In the genomic region with DNA sequence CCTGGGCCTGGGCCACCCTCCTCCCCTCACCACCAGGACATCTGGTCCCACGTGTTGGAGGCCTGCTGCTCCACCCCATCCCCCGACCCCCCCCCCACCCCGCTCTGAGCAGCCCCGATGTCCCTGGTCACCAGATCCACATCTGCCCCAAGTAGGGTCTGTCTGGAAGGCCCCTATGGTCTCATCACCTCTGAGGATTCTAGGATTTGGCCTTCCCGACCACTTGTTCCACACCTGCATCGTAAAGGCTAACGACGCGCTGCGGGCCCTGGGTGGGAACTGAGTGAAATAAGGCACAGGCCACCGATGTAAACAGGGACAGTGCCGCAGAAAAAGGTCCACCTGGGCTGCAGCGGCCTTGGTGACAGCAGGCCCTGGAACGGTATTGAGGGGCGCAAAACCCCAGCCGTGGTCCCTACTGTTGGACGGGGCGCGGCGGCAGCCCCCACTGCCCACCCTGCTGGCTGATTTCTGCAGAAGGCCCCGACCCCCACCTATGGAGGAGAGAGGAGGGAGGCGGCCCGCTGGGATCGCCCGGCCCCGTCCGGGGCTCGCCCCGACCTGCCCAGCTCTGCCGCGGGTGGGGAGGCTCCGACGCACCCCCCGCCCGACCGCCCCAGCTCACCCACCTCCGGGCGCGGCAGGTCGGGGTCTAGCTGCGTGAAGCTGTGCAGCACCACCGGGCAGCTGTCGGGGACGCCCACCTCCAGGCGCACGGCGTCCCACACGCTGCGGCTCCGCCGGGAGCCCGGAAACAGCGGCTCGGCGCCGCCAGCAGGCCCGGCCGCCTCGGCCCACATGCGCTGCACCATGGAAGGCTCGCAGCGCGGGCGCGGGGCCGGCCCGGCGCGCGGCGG, we compare ENCODE assay signal across 2 cellular contexts.
TF ChIP-seq lines count a peak whose summit lies in the region.

No MANE protein-coding gene starts in this region.

TF ChIP-seq in Ishikawa, 13 proteins besides CTCF, POLR2A, EP300 and RAD21:
- TF ChIP-seq FOXM1 (IDR thresholded peaks at IDR 0.05; ENCODE audit: borderline replicate concordance, low read depth) (no peak), ZBTB7A (IDR thresholded peaks at IDR 0.05; ENCODE audit: low read depth) (no peak), MAX (IDR thresholded peaks at IDR 0.05) (peak; percentile 18; the same call in 1 of the 2 replicates), NFIC (IDR thresholded peaks at IDR 0.05) (no peak), TCF12 (IDR thresholded peaks at IDR 0.05; ENCODE audit: low read depth) (no peak), CEBPB (IDR thresholded peaks at IDR 0.05) (no peak), YY1 (IDR thresholded peaks at IDR 0.05; ENCODE audit: low read depth) (no peak), CREB1 (IDR thresholded peaks at IDR 0.05; ENCODE audit: low read depth) (no peak), TEAD4 (IDR thresholded peaks at IDR 0.05) (no peak), USF1 (IDR thresholded peaks at IDR 0.05) (no peak), TAF1 (IDR thresholded peaks at IDR 0.05; ENCODE audit: low read depth) (peak; percentile 28; the same call in 1 of the 2 replicates)
- TF ChIP-seq, protein P1, sequence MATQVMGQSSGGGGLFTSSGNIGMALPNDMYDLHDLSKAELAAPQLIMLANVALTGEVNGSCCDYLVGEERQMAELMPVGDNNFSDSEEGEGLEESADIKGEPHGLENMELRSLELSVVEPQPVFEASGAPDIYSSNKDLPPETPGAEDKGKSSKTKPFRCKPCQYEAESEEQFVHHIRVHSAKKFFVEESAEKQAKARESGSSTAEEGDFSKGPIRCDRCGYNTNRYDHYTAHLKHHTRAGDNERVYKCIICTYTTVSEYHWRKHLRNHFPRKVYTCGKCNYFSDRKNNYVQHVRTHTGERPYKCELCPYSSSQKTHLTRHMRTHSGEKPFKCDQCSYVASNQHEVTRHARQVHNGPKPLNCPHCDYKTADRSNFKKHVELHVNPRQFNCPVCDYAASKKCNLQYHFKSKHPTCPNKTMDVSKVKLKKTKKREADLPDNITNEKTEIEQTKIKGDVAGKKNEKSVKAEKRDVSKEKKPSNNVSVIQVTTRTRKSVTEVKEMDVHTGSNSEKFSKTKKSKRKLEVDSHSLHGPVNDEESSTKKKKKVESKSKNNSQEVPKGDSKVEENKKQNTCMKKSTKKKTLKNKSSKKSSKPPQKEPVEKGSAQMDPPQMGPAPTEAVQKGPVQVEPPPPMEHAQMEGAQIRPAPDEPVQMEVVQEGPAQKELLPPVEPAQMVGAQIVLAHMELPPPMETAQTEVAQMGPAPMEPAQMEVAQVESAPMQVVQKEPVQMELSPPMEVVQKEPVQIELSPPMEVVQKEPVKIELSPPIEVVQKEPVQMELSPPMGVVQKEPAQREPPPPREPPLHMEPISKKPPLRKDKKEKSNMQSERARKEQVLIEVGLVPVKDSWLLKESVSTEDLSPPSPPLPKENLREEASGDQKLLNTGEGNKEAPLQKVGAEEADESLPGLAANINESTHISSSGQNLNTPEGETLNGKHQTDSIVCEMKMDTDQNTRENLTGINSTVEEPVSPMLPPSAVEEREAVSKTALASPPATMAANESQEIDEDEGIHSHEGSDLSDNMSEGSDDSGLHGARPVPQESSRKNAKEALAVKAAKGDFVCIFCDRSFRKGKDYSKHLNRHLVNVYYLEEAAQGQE (IDR thresholded peaks at IDR 0.05; ENCODE audit: low read depth): no peak
TF ChIP-seq in Ishikawa: peak in this region for 2.

TF ChIP-seq in K562, 482 proteins besides CTCF, POLR2A, EP300 and RAD21 (continues in another document):
- TF ChIP-seq, protein P2, sequence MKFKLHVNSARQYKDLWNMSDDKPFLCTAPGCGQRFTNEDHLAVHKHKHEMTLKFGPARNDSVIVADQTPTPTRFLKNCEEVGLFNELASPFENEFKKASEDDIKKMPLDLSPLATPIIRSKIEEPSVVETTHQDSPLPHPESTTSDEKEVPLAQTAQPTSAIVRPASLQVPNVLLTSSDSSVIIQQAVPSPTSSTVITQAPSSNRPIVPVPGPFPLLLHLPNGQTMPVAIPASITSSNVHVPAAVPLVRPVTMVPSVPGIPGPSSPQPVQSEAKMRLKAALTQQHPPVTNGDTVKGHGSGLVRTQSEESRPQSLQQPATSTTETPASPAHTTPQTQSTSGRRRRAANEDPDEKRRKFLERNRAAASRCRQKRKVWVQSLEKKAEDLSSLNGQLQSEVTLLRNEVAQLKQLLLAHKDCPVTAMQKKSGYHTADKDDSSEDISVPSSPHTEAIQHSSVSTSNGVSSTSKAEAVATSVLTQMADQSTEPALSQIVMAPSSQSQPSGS (CRISPR knock-in tag; IDR thresholded peaks at IDR 0.05): no peak
- TF ChIP-seq, protein P3, sequence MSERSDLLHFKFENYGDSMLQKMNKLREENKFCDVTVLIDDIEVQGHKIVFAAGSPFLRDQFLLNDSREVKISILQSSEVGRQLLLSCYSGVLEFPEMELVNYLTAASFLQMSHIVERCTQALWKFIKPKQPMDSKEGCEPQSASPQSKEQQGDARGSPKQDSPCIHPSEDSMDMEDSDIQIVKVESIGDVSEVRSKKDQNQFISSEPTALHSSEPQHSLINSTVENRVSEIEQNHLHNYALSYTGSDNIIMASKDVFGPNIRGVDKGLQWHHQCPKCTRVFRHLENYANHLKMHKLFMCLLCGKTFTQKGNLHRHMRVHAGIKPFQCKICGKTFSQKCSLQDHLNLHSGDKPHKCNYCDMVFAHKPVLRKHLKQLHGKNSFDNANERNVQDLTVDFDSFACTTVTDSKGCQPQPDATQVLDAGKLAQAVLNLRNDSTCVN (CRISPR knock-in tag; IDR thresholded peaks at IDR 0.05): no peak
- no peak for TF ChIP-seq ZNF347 (CRISPR knock-in tag; IDR thresholded peaks at IDR 0.05; ENCODE audit: low read depth)
- TF ChIP-seq MAZ (CRISPR knock-in tag; conservative IDR thresholded peaks at IDR 0.05 in 1 of 2, IDR thresholded peaks at IDR 0.05 in 1 of 2): peak in 1 of 2 experiments; percentile 68; a peak in 2 of 4 replicates
- 0 out of 2 replicates have a peak, but pooled peaks have one; percentile 13 for TF ChIP-seq CREB1 (IDR thresholded peaks at IDR 0.05)
- no peak for TF ChIP-seq CREB1 (CRISPR knock-in tag; IDR thresholded peaks at IDR 0.05)
- TF ChIP-seq EP400 (IDR thresholded peaks at IDR 0.05): no peak
- TF ChIP-seq HDGF (IDR thresholded peaks at IDR 0.05): no peak
- no peak for TF ChIP-seq NBN (IDR thresholded peaks at IDR 0.05; ENCODE audit: low read depth)
- TF ChIP-seq ARID3A (IDR thresholded peaks at IDR 0.05; ENCODE audit: borderline replicate concordance, low read depth, low read length): no peak
- TF ChIP-seq ZNF57 (CRISPR knock-in tag; IDR thresholded peaks at IDR 0.05): no peak
- no peak for TF ChIP-seq CBX3 (IDR thresholded peaks at IDR 0.05; ENCODE audit: borderline replicate concordance in 1 of 2, low read length in 2 of 2)
- TF ChIP-seq DNMT1 (IDR thresholded peaks at IDR 0.05): no peak
- TF ChIP-seq DIDO1 (tag; IDR thresholded peaks at IDR 0.05; ENCODE audit: low read depth): no peak
- TF ChIP-seq WHSC1 (IDR thresholded peaks at IDR 0.05; ENCODE audit: low read length): no peak
- peak; percentile 68 for TF ChIP-seq CCNT2 (IDR thresholded peaks at IDR 0.05; ENCODE audit: borderline replicate concordance, extremely low read depth, insufficient read length, low read depth, low read length)
- TF ChIP-seq PML (IDR thresholded peaks at IDR 0.05; ENCODE audit: low read length): no peak
- no peak for TF ChIP-seq KAT7 (CRISPR knock-in tag; IDR thresholded peaks at IDR 0.05; ENCODE audit: borderline replicate concordance)
- no peak for TF ChIP-seq HNRNPLL (IDR thresholded peaks at IDR 0.05; ENCODE audit: low read depth, low read length, poor library complexity, severe bottlenecking)
- no peak for TF ChIP-seq SRSF7 (optimal IDR thresholded peaks at IDR 0.05; ENCODE audit: low read depth, low read length)
- TF ChIP-seq NFRKB (IDR thresholded peaks at IDR 0.05; ENCODE audit: low read depth): no peak
- TF ChIP-seq BRD4 (IDR thresholded peaks at IDR 0.05): no peak
- TF ChIP-seq ZKSCAN1 (IDR thresholded peaks at IDR 0.05; ENCODE audit: low read depth, low read length): peak; percentile 21; the same call in 1 of the 2 replicates
- no peak for TF ChIP-seq ZC3H4 (CRISPR knock-in tag; IDR thresholded peaks at IDR 0.05; ENCODE audit: borderline replicate concordance)
- no peak for TF ChIP-seq ZBTB5 (IDR thresholded peaks at IDR 0.05)
- TF ChIP-seq RBM25 (IDR thresholded peaks at IDR 0.05; ENCODE audit: low read depth, low read length, severe bottlenecking): no peak
- peak in 1 of 2 experiments; percentile 91; a peak in 3 of 4 replicates for TF ChIP-seq NONO (IDR thresholded peaks at IDR 0.05; ENCODE audit: low read depth in 2 of 2, low read length in 1 of 2)
- no peak for TF ChIP-seq GATA2 (CRISPR knock-in tag; IDR thresholded peaks at IDR 0.05)
- no peak for TF ChIP-seq ZZZ3 (IDR thresholded peaks at IDR 0.05)
- no peak for TF ChIP-seq ZNF232 (CRISPR knock-in tag; IDR thresholded peaks at IDR 0.05)
- TF ChIP-seq STAT5B (CRISPR knock-in tag; IDR thresholded peaks at IDR 0.05): no peak
- TF ChIP-seq SOX6 (IDR thresholded peaks at IDR 0.05): no peak
- no peak for TF ChIP-seq ZNF316 (IDR thresholded peaks at IDR 0.05)
- TF ChIP-seq SMARCA5 (IDR thresholded peaks at IDR 0.05): no peak
- TF ChIP-seq, protein P4, sequence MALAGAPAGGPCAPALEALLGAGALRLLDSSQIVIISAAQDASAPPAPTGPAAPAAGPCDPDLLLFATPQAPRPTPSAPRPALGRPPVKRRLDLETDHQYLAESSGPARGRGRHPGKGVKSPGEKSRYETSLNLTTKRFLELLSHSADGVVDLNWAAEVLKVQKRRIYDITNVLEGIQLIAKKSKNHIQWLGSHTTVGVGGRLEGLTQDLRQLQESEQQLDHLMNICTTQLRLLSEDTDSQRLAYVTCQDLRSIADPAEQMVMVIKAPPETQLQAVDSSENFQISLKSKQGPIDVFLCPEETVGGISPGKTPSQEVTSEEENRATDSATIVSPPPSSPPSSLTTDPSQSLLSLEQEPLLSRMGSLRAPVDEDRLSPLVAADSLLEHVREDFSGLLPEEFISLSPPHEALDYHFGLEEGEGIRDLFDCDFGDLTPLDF (CRISPR knock-in tag; IDR thresholded peaks at IDR 0.05): 0 out of 2 replicates have a peak, but pooled peaks have one; percentile 7
- no peak for TF ChIP-seq ZEB2 (IDR thresholded peaks at IDR 0.05)
- TF ChIP-seq NRF1 (conservative IDR thresholded peaks at IDR 0.05 in 1 of 2, IDR thresholded peaks at IDR 0.05 in 1 of 2): no peak
- TF ChIP-seq MECOM (CRISPR knock-in tag; IDR thresholded peaks at IDR 0.05): no peak
- TF ChIP-seq, protein P5, sequence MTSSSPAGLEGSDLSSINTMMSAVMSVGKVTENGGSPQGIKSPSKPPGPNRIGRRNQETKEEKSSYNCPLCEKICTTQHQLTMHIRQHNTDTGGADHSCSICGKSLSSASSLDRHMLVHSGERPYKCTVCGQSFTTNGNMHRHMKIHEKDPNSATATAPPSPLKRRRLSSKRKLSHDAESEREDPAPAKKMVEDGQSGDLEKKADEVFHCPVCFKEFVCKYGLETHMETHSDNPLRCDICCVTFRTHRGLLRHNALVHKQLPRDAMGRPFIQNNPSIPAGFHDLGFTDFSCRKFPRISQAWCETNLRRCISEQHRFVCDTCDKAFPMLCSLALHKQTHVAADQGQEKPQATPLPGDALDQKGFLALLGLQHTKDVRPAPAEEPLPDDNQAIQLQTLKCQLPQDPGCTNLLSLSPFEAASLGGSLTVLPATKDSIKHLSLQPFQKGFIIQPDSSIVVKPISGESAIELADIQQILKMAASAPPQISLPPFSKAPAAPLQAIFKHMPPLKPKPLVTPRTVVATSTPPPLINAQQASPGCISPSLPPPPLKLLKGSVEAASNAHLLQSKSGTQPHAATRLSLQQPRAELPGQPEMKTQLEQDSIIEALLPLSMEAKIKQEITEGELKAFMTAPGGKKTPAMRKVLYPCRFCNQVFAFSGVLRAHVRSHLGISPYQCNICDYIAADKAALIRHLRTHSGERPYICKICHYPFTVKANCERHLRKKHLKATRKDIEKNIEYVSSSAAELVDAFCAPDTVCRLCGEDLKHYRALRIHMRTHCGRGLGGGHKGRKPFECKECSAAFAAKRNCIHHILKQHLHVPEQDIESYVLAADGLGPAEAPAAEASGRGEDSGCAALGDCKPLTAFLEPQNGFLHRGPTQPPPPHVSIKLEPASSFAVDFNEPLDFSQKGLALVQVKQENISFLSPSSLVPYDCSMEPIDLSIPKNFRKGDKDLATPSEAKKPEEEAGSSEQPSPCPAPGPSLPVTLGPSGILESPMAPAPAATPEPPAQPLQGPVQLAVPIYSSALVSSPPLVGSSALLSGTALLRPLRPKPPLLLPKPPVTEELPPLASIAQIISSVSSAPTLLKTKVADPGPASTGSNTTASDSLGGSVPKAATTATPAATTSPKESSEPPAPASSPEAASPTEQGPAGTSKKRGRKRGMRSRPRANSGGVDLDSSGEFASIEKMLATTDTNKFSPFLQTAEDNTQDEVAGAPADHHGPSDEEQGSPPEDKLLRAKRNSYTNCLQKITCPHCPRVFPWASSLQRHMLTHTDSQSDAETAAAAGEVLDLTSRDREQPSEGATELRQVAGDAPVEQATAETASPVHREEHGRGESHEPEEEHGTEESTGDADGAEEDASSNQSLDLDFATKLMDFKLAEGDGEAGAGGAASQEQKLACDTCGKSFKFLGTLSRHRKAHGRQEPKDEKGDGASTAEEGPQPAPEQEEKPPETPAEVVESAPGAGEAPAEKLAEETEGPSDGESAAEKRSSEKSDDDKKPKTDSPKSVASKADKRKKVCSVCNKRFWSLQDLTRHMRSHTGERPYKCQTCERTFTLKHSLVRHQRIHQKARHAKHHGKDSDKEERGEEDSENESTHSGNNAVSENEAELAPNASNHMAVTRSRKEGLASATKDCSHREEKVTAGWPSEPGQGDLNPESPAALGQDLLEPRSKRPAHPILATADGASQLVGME (CRISPR knock-in tag; IDR thresholded peaks at IDR 0.05): no peak
- TF ChIP-seq RFX5 (IDR thresholded peaks at IDR 0.05; ENCODE audit: low read depth, low read length): no peak
- TF ChIP-seq ZNF253 (CRISPR knock-in tag; conservative IDR thresholded peaks at IDR 0.05): no peak
- no peak for TF ChIP-seq HMG20B (CRISPR knock-in tag; IDR thresholded peaks at IDR 0.05)
